In genomic region chr2:40445467-40445866, GRCh38 we compare ENCODE assay signal across 21 cellular contexts. TPM values are rescaled to one million over a fixed set of nuclear protein-coding genes. Genes with fewer than 3 reads are reported as not detected.
DNase-seq lines count a peak whose midpoint lies in the region; ATAC-seq and TF ChIP-seq lines count a peak whose summit lies in the region.
"Had no signal": no experiment of that assay in that cellular context is flagged by ENCODE, and none has a peak within 500 bp of the region (broad histone marks: within the 10 kb centered on the region; RNA-seq: fewer than 3 reads in every experiment).

No MANE protein-coding gene starts in this region.

- no peak for TF ChIP-seq POLR2A in sigmoid colon (IDR thresholded peaks at IDR 0.05)

- no peak for ATAC-seq in HG03460 (IDR thresholded peaks at IDR 0.05; ENCODE audit: unreplicated experiment)
- ATAC-seq: GM12878 had no signal

- H3K27me3 ChIP-seq in DOHH2 (ENCODE audit: control insufficient read depth, low read length) (no peaks in the 10 kb centered on the region), sigmoid colon (no peaks in the 10 kb centered on the region), MG63 (no peaks in the 10 kb centered on the region), osteoblast (ENCODE audit: insufficient read depth, low read length) (no peaks in the 10 kb centered on the region)
- H3K27me3 ChIP-seq: Peyer's patch had no signal

- POLR2A ChIA-PET in OCI-LY7 (lab: Charles Lee) = interaction anchor here (0.5 to 0.8 kb wide), 3 partner anchors 9 to 823 kb away, joined by 3 to 6 read pairs (median 3); no protein-coding TSS in a partner anchor

- no peak for TF ChIP-seq EP300 in sigmoid colon (IDR thresholded peaks at IDR 0.05)

- H3K4me3 ChIP-seq in DOHH2 (ENCODE audit: low read length) (no peak overlapping the region), OCI-LY7 (ENCODE audit: low read depth, low read length, poor library complexity, severe bottlenecking) (no peak overlapping the region), fibroblast of villous mesenchyme (ENCODE audit: low read depth, low read length) (no peak overlapping the region), sigmoid colon (no peak overlapping the region), MG63 (no peak overlapping the region), osteoblast (ENCODE audit: insufficient read depth, low read length) (no peak overlapping the region)
- H3K4me3 ChIP-seq: GM12878, GM23248, Peyer's patch, SK-N-MC had no signal

- CTCF ChIA-PET in OCI-LY7 (lab: Charles Lee; ENCODE audit: unreplicated experiment) = no interaction called here

- H3K4me1 ChIP-seq in DOHH2 (ENCODE audit: control insufficient read depth, low read length) = peaks cover 65% of the 10 kb centered on the region
- H3K4me1 ChIP-seq in OCI-LY7 (ENCODE audit: insufficient read depth, low read length, poor library complexity, severe bottlenecking) = peaks cover 46% of the 10 kb centered on the region
- peaks cover 0 to 31% (median 16%) of the 10 kb centered on the region in 4 donors for H3K4me1 ChIP-seq in sigmoid colon
- peaks cover 15% of the 10 kb centered on the region for H3K4me1 ChIP-seq in osteoblast (ENCODE audit: insufficient read depth, low read length)
- H3K4me1 ChIP-seq: Peyer's patch had no signal

- TF ChIP-seq CTCF in DOHH2 (IDR thresholded peaks at IDR 0.05; ENCODE audit: low read depth, low read length, poor library complexity, severe bottlenecking) (no peak), OCI-LY7 (conservative IDR thresholded peaks at IDR 0.05; ENCODE audit: low read length) (no peak), fibroblast of villous mesenchyme (IDR thresholded peaks at IDR 0.05; ENCODE audit: insufficient read depth, low read depth, low read length) (no peak), sigmoid colon (IDR thresholded peaks at IDR 0.05) (no peak), osteoblast (IDR thresholded peaks at IDR 0.05; ENCODE audit: extremely low read depth, low read depth, low read length) (no peak)

- H3K36me3 ChIP-seq in DOHH2 (ENCODE audit: control insufficient read depth, low read length) (peaks cover 46% of the 10 kb centered on the region), OCI-LY7 (ENCODE audit: insufficient read depth, low read length) (no peaks in the 10 kb centered on the region), sigmoid colon (no peaks in the 10 kb centered on the region), MG63 (no peaks in the 10 kb centered on the region), osteoblast (ENCODE audit: insufficient read depth, low read length) (no peaks in the 10 kb centered on the region)
- H3K36me3 ChIP-seq: Peyer's patch had no signal

- BruUV-seq in OCI-LY7 (replicated peaks; lab: Mats Ljungman, UMichigan) = no TSS peak

- H3K27ac ChIP-seq in DOHH2 (ENCODE audit: low read depth, low read length) (no peak overlapping the region), OCI-LY7 (ENCODE audit: low read depth, low read length, poor library complexity, severe bottlenecking) (no peak overlapping the region), sigmoid colon (peak overlapping the region in 3 of 4 donors; percentile 27 to 41 (median 32)), osteoblast (ENCODE audit: low read depth, low read length) (no peak overlapping the region)
- H3K27ac ChIP-seq: C4-2B, GM23248, HL-60, Peyer's patch, SK-N-MC had no signal

- H3K9me2 ChIP-seq in DOHH2 (replicated peaks; ENCODE audit: control insufficient read depth, low read length) (no peaks in the 10 kb centered on the region), OCI-LY7 (ENCODE audit: insufficient read depth, low read length) (no peaks in the 10 kb centered on the region)

- H4K20me1 ChIP-seq in DOHH2 (ENCODE audit: control insufficient read depth, insufficient read depth, low read depth, low read length) (no peaks in the 10 kb centered on the region), OCI-LY7 (ENCODE audit: insufficient read depth, low read length) (no peaks in the 10 kb centered on the region), osteoblast (ENCODE audit: insufficient read depth, low read length) (no peaks in the 10 kb centered on the region)

- no peaks in the 10 kb centered on the region for H3K9me3 ChIP-seq in DOHH2 (ENCODE audit: control insufficient read depth, insufficient read depth, low read length)
- H3K9me3 ChIP-seq in OCI-LY7 (ENCODE audit: low read length) = no peaks in the 10 kb centered on the region
- H3K9me3 ChIP-seq in sigmoid colon = no peaks in the 10 kb centered on the region
- H3K9me3 ChIP-seq in MG63 = no peaks in the 10 kb centered on the region; the same call in 1 of the 2 replicates
- no peaks in the 10 kb centered on the region for H3K9me3 ChIP-seq in osteoblast (ENCODE audit: low read depth, low read length)
- H3K9me3 ChIP-seq: Peyer's patch had no signal

- H3F3A ChIP-seq in DOHH2 (ENCODE audit: control insufficient read depth, insufficient read depth) = peaks cover 10% of the 10 kb centered on the region

- 0 out of 2 replicates have a peak overlapping the region, but pooled peaks have one; percentile 46 for H3K4me2 ChIP-seq in DOHH2 (ENCODE audit: low read length)
- no peak overlapping the region for H3K4me2 ChIP-seq in OCI-LY7 (ENCODE audit: low read length)
- no peak overlapping the region for H3K4me2 ChIP-seq in osteoblast (ENCODE audit: insufficient read depth, low read length)

- H3K79me2 ChIP-seq in DOHH2 (ENCODE audit: control insufficient read depth, low read length) (peaks cover 96% of the 10 kb centered on the region), OCI-LY7 (ENCODE audit: insufficient read depth, low read depth, low read length) (0 out of 2 replicates have a peak, but pooled peaks cover 3% of the 10 kb centered on the region), osteoblast (ENCODE audit: insufficient read depth, low read length) (peaks cover 88% of the 10 kb centered on the region)

- intact Hi-C loops in OCI-LY7 (cut with micrococcal nuclease; ENCODE audit: unreplicated experiment) (loop anchor here (5.0 kb wide), 3 partner anchors 107 to 533 kb away; no protein-coding TSS in a partner anchor), sigmoid colon (cut with DNase I) (no loop called here)

- H2AFZ ChIP-seq in OCI-LY7 (ENCODE audit: low read length) (0 out of 2 replicates have a peak overlapping the region, but pooled peaks have one; percentile 19), osteoblast (ENCODE audit: low read length) (no peak overlapping the region)
- H2AFZ ChIP-seq: GM23248 had no signal

- DNase-seq in OCI-LY7 (ENCODE audit: low spot score) = no peak
- peak; percentile 41 for DNase-seq in fibroblast of villous mesenchyme (ENCODE audit: low read depth)
- DNase-seq in sigmoid colon = no peak
- no peak for DNase-seq in MG63
- DNase-seq in osteoblast (ENCODE audit: insufficient read length, low spot score, missing footprints) = no peak
- DNase-seq: ACHN, GF-D8, GM23248, HCEC 1CT, NCI-H1048, NCI-H1436 treated with DMSO at 0.1 percent for 48 hours, NCI-H2029, NCI-H345, NCI-H524 treated with DMSO at 0.1 percent for 48 hours, Peyer's patch had no signal

RNA-seq across cellular contexts. Expression of gene SLC8A1, which starts 6.4 kb away (rescaled TPM):
- 5.0 and 7.3 TPM in 2 replicates for total RNA-seq in OCI-LY7 (2014; rRNA removed; shearing (Covaris generic))
- total RNA-seq in OCI-LY7 (2022) (3.6 and 4.7 TPM in 2 replicates), fibroblast of villous mesenchyme (59.6 and 98.9 TPM in 2 replicates), sigmoid colon (100 to 1,000 TPM; 229 to 337 (median 302) TPM), osteoblast (77.2 and 82.9 TPM in 2 replicates)
- polyA plus RNA-seq in sigmoid colon = 1 to 10 TPM in 1 of 3 donors, under 1 TPM in 2; 0.60 to 3.7 (median 0.69) TPM
- 6.0 and 11.1 TPM in 2 replicates for total RNA-seq in MG63 (2014; rRNA removed; shearing (Covaris generic); ENCODE audit: low replicate concordance)

Comparison
In these comparisons a context has a peak if more than half of its experiments do, and no peak if none do; other contexts are left out.
1. H3K27ac ChIP-seq: peak in sigmoid colon (3 of 4); none in DOHH2 (single experiment), OCI-LY7 (single experiment) and osteoblast (single experiment).